17 cellular contexts compared by ENCODE assay signal in genomic region chr21:45081636-45082035, GRCh38. TPM values are rescaled to one million over a fixed set of nuclear protein-coding genes. Genes with fewer than 3 reads are reported as not detected.
DNase-seq lines count a peak whose midpoint lies in the region; ATAC-seq and TF ChIP-seq lines count a peak whose summit lies in the region.
"Had no signal": no experiment of that assay in that cellular context is flagged by ENCODE, and none has a peak within 500 bp of the region (broad histone marks: within the 10 kb centered on the region; RNA-seq: fewer than 3 reads in every experiment).

No MANE protein-coding gene starts in this region.

- no peak; the same call in 1 of the 2 replicates for TF ChIP-seq POLR2A in IMR-90 (IDR thresholded peaks at IDR 0.05; ENCODE audit: low read depth, low read length)

- peaks cover 94% of the 10 kb centered on the region for H4K20me1 ChIP-seq in IMR-90 (ENCODE audit: insufficient read depth, low read length)

- no peak overlapping the region for H2BK120ac ChIP-seq in IMR-90 (ENCODE audit: low read depth, low read length)

- no peak overlapping the region for H2BK15ac ChIP-seq in IMR-90 (ENCODE audit: low read depth, low read length)

- CTCF ChIA-PET in IMR-90 (lab: Yijun Ruan, JAX) (no interaction called here), WTC11 (lab: Charles Lee) (interaction anchor here (1.7 kb wide), 1 partner anchor 56 kb away, joined by 5 read pairs; no protein-coding TSS in a partner anchor)

- H3K27me3 ChIP-seq in IMR-90 (ENCODE audit: control insufficient read depth, insufficient read depth, low read length) = no peaks in the 10 kb centered on the region
- H3K27me3 ChIP-seq: left lung, ovary, SJCRH30, upper lobe of right lung had no signal

- no peak overlapping the region for H3K56ac ChIP-seq in IMR-90 (ENCODE audit: extremely low read depth, insufficient read depth, low read length)

- 100% methylated on average over 2 of the region's 4 CpGs; no CpG with 5 or more reads in 1 of the 2 experiments for whole genome bisulfite sequencing in IMR-90 (ENCODE audit: extremely low coverage in 2 of 2, insufficient read length in 1 of 2), 2 experiments

- peaks cover 15% of the 10 kb centered on the region for H3K36me3 Mint-ChIP-seq in T-helper 1 cell treated with Interleukin-12 subunit alpha and Interleukin-12 subunit beta and Interleukin-4 antibody, amounts not matched to agents 30 μg/mL and 1 μg/mL, for 36 hours (ENCODE audit: low read depth)
- H3K36me3 Mint-ChIP-seq in activated naive CD8-positive, alpha-beta T cell treated with anti-CD3 and anti-CD28 coated beads, Interleukin-2, amount 50 U/mL, for 24 hours (ENCODE audit: low read depth) = peaks cover 31% of the 10 kb centered on the region
- H3K36me3 Mint-ChIP-seq in osteocyte (ENCODE audit: unreplicated experiment) = peaks cover 14% of the 10 kb centered on the region
- H3K36me3 Mint-ChIP-seq in WTC11 = no peaks in the 10 kb centered on the region
- H3K36me3 Mint-ChIP-seq: CD14-positive monocyte had no signal

- no peak overlapping the region; the same call in 1 of the 2 replicates for H3K4ac ChIP-seq in IMR-90 (ENCODE audit: low read depth, low read length)

- H4K91ac ChIP-seq in IMR-90 (ENCODE audit: insufficient read depth, low read depth, low read length) = no peak overlapping the region

- peaks cover 40% of the 10 kb centered on the region for H3K36me3 ChIP-seq in IMR-90 (ENCODE audit: control insufficient read depth, insufficient read depth, low read length)
- H3K36me3 ChIP-seq: left lung, ovary, SJCRH30, upper lobe of right lung had no signal

- peaks cover 85% of the 10 kb centered on the region for H3K4me1 Mint-ChIP-seq in T-helper 1 cell treated with Interleukin-12 subunit alpha and Interleukin-12 subunit beta and Interleukin-4 antibody, amounts not matched to agents 30 μg/mL and 1 μg/mL, for 36 hours (ENCODE audit: low read depth)
- peaks cover 98% of the 10 kb centered on the region for H3K4me1 Mint-ChIP-seq in activated naive CD8-positive, alpha-beta T cell treated with anti-CD3 and anti-CD28 coated beads, Interleukin-2, amount 50 U/mL, for 24 hours
- peaks cover 63% of the 10 kb centered on the region for H3K4me1 Mint-ChIP-seq in osteocyte (ENCODE audit: unreplicated experiment)
- H3K4me1 Mint-ChIP-seq in WTC11 = peaks cover 12% of the 10 kb centered on the region

- DNase-seq in T-helper 1 cell (no peak), IMR-90 (no peak), osteocyte (ENCODE audit: extremely low spot score, unreplicated experiment) (no peak), WTC11 (ENCODE audit: low spot score) (no peak), NCI-H1048 (lab: John Stamatoyannopoulos, UW) (no peak), activated gamma-delta T cell (lab: John Stamatoyannopoulos, UW) (no peak)
- no peak for DNase-seq in activated naive CD8-positive, alpha-beta T cell treated with anti-CD3 and anti-CD28 coated beads, Interleukin-2, amount 50 U/mL, for 24 hours
- DNase-seq: anterior cingulate cortex, left lung, NCI-H69, OCI-M1, ovary, upper lobe of right lung had no signal

- no peak overlapping the region for H3K27ac ChIP-seq in IMR-90 (ENCODE audit: insufficient read depth, low read length)
- H3K27ac ChIP-seq: 22Rv1, ovary, SJCRH30, upper lobe of right lung had no signal

- H3K14ac ChIP-seq in IMR-90 (replicated peaks; ENCODE audit: low read depth, low read length) = peak overlapping the region; percentile 18; the same call in 1 of the 2 replicates

- H3K27ac Mint-ChIP-seq in T-helper 1 cell treated with Interleukin-12 subunit alpha and Interleukin-12 subunit beta and Interleukin-4 antibody, amounts not matched to agents 30 μg/mL and 1 μg/mL, for 36 hours = peak overlapping the region; percentile 70
- H3K27ac Mint-ChIP-seq in activated naive CD8-positive, alpha-beta T cell treated with anti-CD3 and anti-CD28 coated beads, Interleukin-2, amount 50 U/mL, for 24 hours = peak overlapping the region; percentile 61
- H3K27ac Mint-ChIP-seq in osteocyte (ENCODE audit: unreplicated experiment) (peak overlapping the region; percentile 76), WTC11 (no peak overlapping the region)

- no peak for TF ChIP-seq RAD21 in IMR-90 (IDR thresholded peaks at IDR 0.05; ENCODE audit: low read length)

- H4K5ac ChIP-seq in IMR-90 (ENCODE audit: low read depth, low read length) = no peak overlapping the region

- no peak overlapping the region for H4K8ac ChIP-seq in IMR-90 (ENCODE audit: low read depth in 2 of 2, low read length in 2 of 2)

- H2BK5ac ChIP-seq in IMR-90 (ENCODE audit: low read depth, low read length, poor library complexity, severe bottlenecking) = no peak overlapping the region

- intact Hi-C loops in IMR-90 (cut with micrococcal nuclease) = no loop called here

- TF ChIP-seq CTCF in IMR-90 (conservative IDR thresholded peaks at IDR 0.05; ENCODE audit: low read depth, low read length) (no peak), osteocyte (IDR thresholded peaks at IDR 0.05) (no peak), WTC11 (IDR thresholded peaks at IDR 0.05) (no peak)

- peaks cover 34% of the 10 kb centered on the region for H3K4me1 ChIP-seq in IMR-90 (ENCODE audit: control insufficient read depth, insufficient read depth, low read length)

- H3K4me3 Mint-ChIP-seq in T-helper 1 cell treated with Interleukin-12 subunit alpha and Interleukin-12 subunit beta and Interleukin-4 antibody, amounts not matched to agents 30 μg/mL and 1 μg/mL, for 36 hours = peak overlapping the region; percentile 53
- peak overlapping the region; percentile 52 for H3K4me3 Mint-ChIP-seq in activated naive CD8-positive, alpha-beta T cell treated with anti-CD3 and anti-CD28 coated beads, Interleukin-2, amount 50 U/mL, for 24 hours
- peak overlapping the region; percentile 23 for H3K4me3 Mint-ChIP-seq in osteocyte (ENCODE audit: unreplicated experiment)
- no peak overlapping the region for H3K4me3 Mint-ChIP-seq in WTC11

- POLR2A ChIA-PET in IMR-90 (lab: Charles Lee; ENCODE audit: unreplicated experiment) (no interaction called here), WTC11 (lab: Charles Lee) (no interaction called here)

- BruUV-seq in IMR-90 (replicated peaks; lab: Mats Ljungman, UMichigan) = no TSS peak

- H2AK9ac ChIP-seq in IMR-90 (replicated peaks; ENCODE audit: low read depth, low read length, poor library complexity) = no peak overlapping the region

- no peaks in the 10 kb centered on the region for H3K9me3 ChIP-seq in IMR-90 (ENCODE audit: control insufficient read depth, insufficient read depth, low read length)
- H3K9me3 ChIP-seq: left lung, ovary, SJCRH30, upper lobe of right lung had no signal

- peak overlapping the region; percentile 31; the same call in 1 of the 2 replicates for H2AK5ac ChIP-seq in IMR-90 (ENCODE audit: low read depth, low read length)

- H3K23ac ChIP-seq in IMR-90 (ENCODE audit: low read depth, low read length) = no peak overlapping the region

- no peaks in the 10 kb centered on the region for H3K9me3 Mint-ChIP-seq in T-helper 1 cell treated with Interleukin-12 subunit alpha and Interleukin-12 subunit beta and Interleukin-4 antibody, amounts not matched to agents 30 μg/mL and 1 μg/mL, for 36 hours
- no peaks in the 10 kb centered on the region for H3K9me3 Mint-ChIP-seq in activated naive CD8-positive, alpha-beta T cell treated with anti-CD3 and anti-CD28 coated beads, Interleukin-2, amount 50 U/mL, for 24 hours
- no peaks in the 10 kb centered on the region for H3K9me3 Mint-ChIP-seq in osteocyte (ENCODE audit: unreplicated experiment)
- no peaks in the 10 kb centered on the region for H3K9me3 Mint-ChIP-seq in WTC11

- no peak overlapping the region for H2AFZ ChIP-seq in IMR-90 (replicated peaks; ENCODE audit: low read length, poor library complexity)

- H3K18ac ChIP-seq in IMR-90 (ENCODE audit: low read depth, low read length) = no peak overlapping the region

- no peaks in the 10 kb centered on the region for H3K27me3 Mint-ChIP-seq in T-helper 1 cell treated with Interleukin-12 subunit alpha and Interleukin-12 subunit beta and Interleukin-4 antibody, amounts not matched to agents 30 μg/mL and 1 μg/mL, for 36 hours (ENCODE audit: low read depth)
- H3K27me3 Mint-ChIP-seq in activated naive CD8-positive, alpha-beta T cell treated with anti-CD3 and anti-CD28 coated beads, Interleukin-2, amount 50 U/mL, for 24 hours = no peaks in the 10 kb centered on the region
- H3K27me3 Mint-ChIP-seq in osteocyte (ENCODE audit: unreplicated experiment) (no peaks in the 10 kb centered on the region), WTC11 (ENCODE audit: low read depth) (peaks cover 8% of the 10 kb centered on the region)

- H3K79me1 ChIP-seq in IMR-90 (ENCODE audit: low read depth in 1 of 2, low read length in 2 of 2) = peaks cover 0 to 88% of the 10 kb centered on the region in 2 experiments; a peak in 3 of 4 replicates

- H3K9me1 ChIP-seq in IMR-90 (ENCODE audit: insufficient read depth, low read length) = peaks cover 39% of the 10 kb centered on the region

- in situ Hi-C loops in IMR-90 (cut with MboI; ENCODE audit: low sequenced_read_pairs) = no loop called here

- dilution Hi-C loops in IMR-90 (cut with HindIII; ENCODE audit: low sequenced_read_pairs, unreplicated experiment) = no loop called here

- no peak for ATAC-seq in IMR-90 (ENCODE audit: low read depth)
- ATAC-seq in activated naive CD8-positive, alpha-beta T cell treated with anti-CD3 and anti-CD28 coated beads, Interleukin-2, amount 50 U/mL, for 24 hours = no peak
- ATAC-seq in WTC11 = no peak
- ATAC-seq: upper lobe of right lung had no signal

- no peak overlapping the region for H3K4me2 ChIP-seq in IMR-90 (ENCODE audit: low read depth, low read length)

- no peak overlapping the region for H2BK20ac ChIP-seq in IMR-90 (ENCODE audit: low read depth, low read length)

- no peak overlapping the region for H3K4me3 ChIP-seq in IMR-90 (ENCODE audit: insufficient read depth, low read depth, low read length)
- H3K4me3 ChIP-seq: left lung, ovary, SJCRH30, upper lobe of right lung had no signal

- H3K9ac ChIP-seq in IMR-90 (ENCODE audit: low read depth, low read length) = no peak overlapping the region

TF ChIP-seq in IMR-90, 13 proteins besides CTCF, POLR2A, EP300 and RAD21:
- TF ChIP-seq CEBPB (IDR thresholded peaks at IDR 0.05; ENCODE audit: low read depth, low read length) = no peak

TF ChIP-seq in WTC11, 78 proteins besides CTCF, POLR2A, EP300 and RAD21 (continues in another document):
- TF ChIP-seq TCF7 (CRISPR knock-in tag; IDR thresholded peaks at IDR 0.05; ENCODE audit: low read depth) = no peak

RNA-seq across cellular contexts. Expression of gene ADARB1, which starts 7.3 kb away (rescaled TPM):
- total RNA-seq in IMR-90 (2012; rRNA removed) (39.7 and 39.8 TPM in 2 replicates), osteocyte (126 and 130 TPM in 2 replicates), WTC11 (2021) (12.8 to 15.1 TPM (median 14.6 TPM) in 3 replicates)
- 45.5 and 47.3 TPM in 2 replicates for polyA plus RNA-seq in IMR-90 (2012; rRNA removed)
- polyA plus RNA-seq in IMR-90 (2012; cell fraction: cytosol; rRNA removed) = 18.2 and 29.3 TPM in 2 replicates
- polyA plus RNA-seq in IMR-90 (2012; cell fraction: nucleus; rRNA removed; ENCODE audit: low replicate concordance) = 152 and 210 TPM in 2 replicates
